ENCODE assay signal across 8 cellular contexts in genomic region chr9:121652037-121652837, GRCh38. TPM values are rescaled to one million over a fixed set of nuclear protein-coding genes. Genes with fewer than 3 reads are reported as not detected.
DNase-seq lines count a peak whose midpoint lies in the region; ATAC-seq and TF ChIP-seq lines count a peak whose summit lies in the region.

No MANE protein-coding gene starts in this region.

- DNase-seq in activated naive CD8-positive, alpha-beta T cell treated with anti-CD3 and anti-CD28 coated beads, Interleukin-2, amount 50 U/mL, for 24 hours = no peak
- DNase-seq in spleen (peak; percentile 55), HPDE6-E6E7 (ENCODE audit: extremely low spot score) (no peak), NCI-H1436 treated with DMSO at 0.1 percent for 48 hours (lab: John Stamatoyannopoulos, UW) (no peak)
- DNase-seq in activated CD4-positive, alpha-beta T cell treated with anti-CD3 and anti-CD28 coated beads, Interleukin-2, amount 50 U/mL, for 48 hours = no peak

- H3K9me3 Mint-ChIP-seq in activated naive CD8-positive, alpha-beta T cell treated with anti-CD3 and anti-CD28 coated beads, Interleukin-2, amount 50 U/mL, for 24 hours = no peaks in the 10 kb centered on the region

- H3K4me3 ChIP-seq in HUES6 (ENCODE audit: low read depth, low read length) (peak overlapping the region; percentile 83), iPS-15b (ENCODE audit: low read depth, low read length) (peak overlapping the region; percentile 55), spleen (peak overlapping the region; percentile 38 to 72 (median 47))

- no peak for TF ChIP-seq CTCF in spleen (IDR thresholded peaks at IDR 0.05 in 8 of 11, conservative IDR thresholded peaks at IDR 0.05 in 3 of 11)

- peaks cover 59% of the 10 kb centered on the region for H3K27me3 Mint-ChIP-seq in activated naive CD8-positive, alpha-beta T cell treated with anti-CD3 and anti-CD28 coated beads, Interleukin-2, amount 50 U/mL, for 24 hours

- ATAC-seq in activated naive CD8-positive, alpha-beta T cell treated with anti-CD3 and anti-CD28 coated beads, Interleukin-2, amount 50 U/mL, for 24 hours = no peak
- ATAC-seq in GM21717 (IDR thresholded peaks at IDR 0.05; ENCODE audit: unreplicated experiment) = no peak

- 2 to 4% (median 3%) methylated on average over 29 of the region's 29 CpGs for WGBS in spleen, 5 donors

- no peaks in the 10 kb centered on the region for H3K9me3 ChIP-seq in HUES6 (ENCODE audit: control insufficient read depth, insufficient read depth, low read depth, low read length)
- H3K9me3 ChIP-seq in iPS-15b (ENCODE audit: control insufficient read depth, insufficient read depth, low read length) = no peaks in the 10 kb centered on the region
- no peaks in the 10 kb centered on the region for H3K9me3 ChIP-seq in spleen

- intact Hi-C loops in spleen (cut with DNase I; ENCODE audit: low total_unique reads) = no loop called here

- TF ChIP-seq POLR2A in spleen (IDR thresholded peaks at IDR 0.05) = no peak

- H3K36me3 Mint-ChIP-seq in activated naive CD8-positive, alpha-beta T cell treated with anti-CD3 and anti-CD28 coated beads, Interleukin-2, amount 50 U/mL, for 24 hours (ENCODE audit: low read depth) = no peaks in the 10 kb centered on the region

- H3K27ac Mint-ChIP-seq in activated naive CD8-positive, alpha-beta T cell treated with anti-CD3 and anti-CD28 coated beads, Interleukin-2, amount 50 U/mL, for 24 hours = no peak overlapping the region

- H3K4me3 Mint-ChIP-seq in activated naive CD8-positive, alpha-beta T cell treated with anti-CD3 and anti-CD28 coated beads, Interleukin-2, amount 50 U/mL, for 24 hours = peak overlapping the region; percentile 21

- H3K9ac ChIP-seq in HUES6 (ENCODE audit: low read length) (peak overlapping the region; percentile 82), iPS-15b (ENCODE audit: low read depth, low read length) (peak overlapping the region; percentile 37)

- no peaks in the 10 kb centered on the region; the same call in 1 of the 2 replicates for H3K36me3 ChIP-seq in HUES6 (ENCODE audit: control insufficient read depth, insufficient read depth, low read length)
- H3K36me3 ChIP-seq in iPS-15b (ENCODE audit: control insufficient read depth, insufficient read depth, low read length) = peaks cover 4% of the 10 kb centered on the region
- H3K36me3 ChIP-seq in spleen = no peaks in the 10 kb centered on the region

- H3K27me3 ChIP-seq in HUES6 (ENCODE audit: control insufficient read depth, insufficient read depth, low read length) (peaks cover 6% of the 10 kb centered on the region; the same call in 1 of the 2 replicates), iPS-15b (ENCODE audit: control insufficient read depth, insufficient read depth, low read length) (peaks cover 27% of the 10 kb centered on the region), spleen (replicated peaks in 1 of 7) (peaks cover 0 to 72% (median 21%) of the 10 kb centered on the region in 7 donors)

- peaks cover 16% of the 10 kb centered on the region for H3K4me1 Mint-ChIP-seq in activated naive CD8-positive, alpha-beta T cell treated with anti-CD3 and anti-CD28 coated beads, Interleukin-2, amount 50 U/mL, for 24 hours

- H3K4me1 ChIP-seq in HUES6 (ENCODE audit: control insufficient read depth, insufficient read depth, low read length) = peaks cover 49% of the 10 kb centered on the region
- H3K4me1 ChIP-seq in iPS-15b (ENCODE audit: control insufficient read depth, insufficient read depth, low read length) = peaks cover 15% of the 10 kb centered on the region
- peaks cover 6 to 53% (median 32%) of the 10 kb centered on the region in 6 donors for H3K4me1 ChIP-seq in spleen

- H3K27ac ChIP-seq in HUES6 (ENCODE audit: low read depth, low read length) (peak overlapping the region; percentile 53; the same call in 1 of the 2 replicates), spleen (peak overlapping the region in 5 of 8 donors; percentile 51 to 68 (median 63))

RNA-seq across cellular contexts. Expression of gene DAB2IP, which starts 0.8 kb away (rescaled TPM):
- total RNA-seq in spleen = 10 to 100 TPM; 34.1 to 83.0 (median 48.5) TPM
- 10 to 100 TPM in 1 of 3 donors, 1 to 10 TPM in 2; 5.0 to 24.2 (median 6.0) TPM for polyA plus RNA-seq in spleen
